In the genomic region with DNA sequence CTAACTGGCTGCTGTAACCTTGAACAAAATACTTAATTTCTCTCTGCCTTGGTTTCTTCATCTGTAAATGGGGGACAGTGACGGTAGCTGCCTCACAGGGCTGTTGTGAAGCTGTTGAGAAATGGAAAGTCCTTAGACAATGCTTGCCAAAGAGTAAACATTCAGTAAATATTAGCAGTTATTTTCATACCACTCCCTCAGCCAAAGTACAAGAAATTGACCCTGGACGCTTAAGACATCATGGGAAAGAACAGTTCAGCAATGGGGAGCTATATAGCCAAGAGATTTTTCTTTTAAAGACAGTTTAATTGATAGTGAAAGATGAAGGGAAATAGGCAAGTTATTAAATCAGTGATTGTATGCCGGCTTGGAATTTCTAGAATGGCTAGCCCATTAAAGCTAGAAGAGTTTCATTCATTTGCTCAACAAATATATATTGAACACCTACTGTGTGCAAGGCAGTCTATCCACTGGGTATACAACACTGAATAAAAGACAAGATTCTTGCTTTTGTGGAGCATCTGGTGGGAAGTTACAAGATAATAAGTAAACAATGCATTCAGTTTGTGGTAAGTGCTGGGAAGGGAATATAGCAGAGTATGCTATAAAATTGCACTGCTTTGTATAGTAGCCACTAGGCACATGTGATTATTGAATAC, we compare ENCODE assay signal across 18 cellular contexts. TPM values are rescaled to one million over a fixed set of nuclear protein-coding genes. Genes with fewer than 3 reads are reported as not detected.
DNase-seq lines count a peak whose midpoint lies in the region; ATAC-seq, FAIRE-seq and TF ChIP-seq lines count a peak whose summit lies in the region.
"Had no signal": no experiment of that assay in that cellular context is flagged by ENCODE, and none has a peak within 500 bp of the region (broad histone marks: within the 10 kb centered on the region; RNA-seq: fewer than 3 reads in every experiment).

No MANE protein-coding gene starts in this region.

- H3K4me1 Mint-ChIP-seq in activated naive CD4-positive, alpha-beta T cell treated with anti-CD3 and anti-CD28 coated beads, Interleukin-2, amount 10 ng/mL, durations not matched to agents 7 days and 5 days, result peaks cover 22% of the 10 kb centered on the region
- H3K4me1 Mint-ChIP-seq in endothelial cell (ENCODE audit: unreplicated experiment), result peaks cover 22% of the 10 kb centered on the region

- H2AFZ ChIP-seq in OCI-LY1 (ENCODE audit: low read length) (no peak overlapping the region), neuronal stem cell (ENCODE audit: low read length) (no peak overlapping the region)

- H2BK12ac ChIP-seq in neuronal stem cell (ENCODE audit: low read length), result no peak overlapping the region

- H2BK5ac ChIP-seq in neuronal stem cell (ENCODE audit: low read length), result no peak overlapping the region

- no peak for DNase-seq in activated naive CD4-positive, alpha-beta T cell treated with anti-CD3 and anti-CD28 coated beads, Interleukin-2, amount 10 ng/mL, durations not matched to agents 7 days and 5 days
- no peak for DNase-seq in activated naive CD4-positive, alpha-beta T cell treated with anti-CD3 and anti-CD28 coated beads, Interleukin-2, amount 50 U/mL, for 72 hours (ENCODE audit: low spot score in 2 of 2)
- DNase-seq in endothelial cell (ENCODE audit: low spot score), result no peak
- peak; percentile 62 for DNase-seq in small intestine
- no peak for DNase-seq in neuronal stem cell (ENCODE audit: low spot score)
- no peak for DNase-seq in DMS 273 treated with DMSO at 0.1 percent for 48 hours (lab: John Stamatoyannopoulos, UW)
- DNase-seq: activated CD4-positive, alpha-beta T cell treated with anti-CD3 and anti-CD28 coated beads, Interleukin-2, amount 10 ng/mL, durations not matched to agents 7 days and 5 days; foreskin fibroblast; GOT3; Kasumi-1; mucosa of descending colon; NCI-H1436 treated with DMSO at 0.1 percent for 48 hours; posterior cingulate gyrus; SHP77 had no signal

- no peaks in the 10 kb centered on the region for H3K9me3 Mint-ChIP-seq in activated naive CD4-positive, alpha-beta T cell treated with anti-CD3 and anti-CD28 coated beads, Interleukin-2, amount 10 ng/mL, durations not matched to agents 7 days and 5 days
- H3K9me3 Mint-ChIP-seq in activated naive CD4-positive, alpha-beta T cell treated with anti-CD3 and anti-CD28 coated beads, Interleukin-2, amount 50 U/mL, for 72 hours, result no peaks in the 10 kb centered on the region
- H3K9me3 Mint-ChIP-seq in endothelial cell (ENCODE audit: unreplicated experiment), result no peaks in the 10 kb centered on the region
- H3K9me3 Mint-ChIP-seq: activated CD4-positive, alpha-beta T cell treated with anti-CD3 and anti-CD28 coated beads, Interleukin-2, amount 10 ng/mL, durations not matched to agents 7 days and 5 days had no signal

- no peak overlapping the region for H2AK5ac ChIP-seq in neuronal stem cell (ENCODE audit: low read depth, low read length)

- H3K79me2 ChIP-seq in OCI-LY1 (ENCODE audit: insufficient read depth, low read length), result peaks cover 25% of the 10 kb centered on the region

- FAIRE-seq in small intestine (lab: Jason Lieb, UNC), result no peak
- FAIRE-seq: endometrium had no signal

- no peak overlapping the region for H3K18ac ChIP-seq in neuronal stem cell (ENCODE audit: low read length)

- no peak overlapping the region for H4K91ac ChIP-seq in neuronal stem cell (ENCODE audit: low read depth, low read length, poor library complexity)

- 17 to 40% (median 25%) methylated on average over 3 of the region's 3 CpGs for WGBS in small intestine, 3 donors
- no CpG with 5 or more reads among the region's 3 CpGs for WGBS in neuronal stem cell (ENCODE audit: extremely low coverage in 2 of 2, insufficient read length in 2 of 2, insufficient replicate concordance in 1 of 2), 2 donors

- peaks cover 8% of the 10 kb centered on the region; the same call in 1 of the 2 replicates for H3K36me3 ChIP-seq in OCI-LY1 (ENCODE audit: insufficient read depth, low read length)
- H3K36me3 ChIP-seq in small intestine (ENCODE audit: control insufficient read depth in 2 of 2, insufficient read depth in 2 of 2, low read length in 2 of 2), result peaks cover 0 to 2% of the 10 kb centered on the region in 2 donors
- peaks cover 0 to 3% of the 10 kb centered on the region in 2 donors for H3K36me3 ChIP-seq in neuronal stem cell (replicated peaks in 1 of 2; ENCODE audit: control insufficient read depth in 2 of 2, insufficient read depth in 2 of 2, low read length in 2 of 2)

- no peak overlapping the region for H3K23ac ChIP-seq in neuronal stem cell (ENCODE audit: low read depth, low read length, poor library complexity)

- H2BK120ac ChIP-seq in neuronal stem cell (ENCODE audit: low read depth, low read length), result no peak overlapping the region

- H3K36me3 Mint-ChIP-seq in activated naive CD4-positive, alpha-beta T cell treated with anti-CD3 and anti-CD28 coated beads, Interleukin-2, amount 10 ng/mL, durations not matched to agents 7 days and 5 days, result peaks cover 9% of the 10 kb centered on the region
- H3K36me3 Mint-ChIP-seq in activated naive CD4-positive, alpha-beta T cell treated with anti-CD3 and anti-CD28 coated beads, Interleukin-2, amount 50 U/mL, for 72 hours, result peaks cover 0 to 10% of the 10 kb centered on the region in 2 donors
- peaks cover 4% of the 10 kb centered on the region for H3K36me3 Mint-ChIP-seq in endothelial cell (ENCODE audit: low read depth, unreplicated experiment)

- no peaks in the 10 kb centered on the region for H3K9me2 ChIP-seq in OCI-LY1 (ENCODE audit: low read depth, low read length)

- H3K27ac Mint-ChIP-seq in activated naive CD4-positive, alpha-beta T cell treated with anti-CD3 and anti-CD28 coated beads, Interleukin-2, amount 10 ng/mL, durations not matched to agents 7 days and 5 days, result no peak overlapping the region
- H3K27ac Mint-ChIP-seq in activated naive CD4-positive, alpha-beta T cell treated with anti-CD3 and anti-CD28 coated beads, Interleukin-2, amount 50 U/mL, for 72 hours, result no peak overlapping the region
- H3K27ac Mint-ChIP-seq in endothelial cell (ENCODE audit: unreplicated experiment), result peak overlapping the region; percentile 58
- H3K27ac Mint-ChIP-seq: activated CD4-positive, alpha-beta T cell treated with anti-CD3 and anti-CD28 coated beads, Interleukin-2, amount 10 ng/mL, durations not matched to agents 7 days and 5 days had no signal

- H3K4me3 Mint-ChIP-seq in activated naive CD4-positive, alpha-beta T cell treated with anti-CD3 and anti-CD28 coated beads, Interleukin-2, amount 10 ng/mL, durations not matched to agents 7 days and 5 days, result peak overlapping the region; percentile 3
- peak overlapping the region; percentile 42 for H3K4me3 Mint-ChIP-seq in endothelial cell (ENCODE audit: unreplicated experiment)

- CTCF ChIA-PET in activated naive CD4-positive, alpha-beta T cell treated with anti-CD3 and anti-CD28 coated beads, Interleukin-2, amount 10 ng/mL, durations not matched to agents 7 days and 5 days (lab: Charles Lee), result interaction anchor here (0.7 to 1.1 kb wide), 2 partner anchors 9 to 325 kb away, joined by 3 to 4 read pairs; no protein-coding TSS in a partner anchor

- ATAC-seq in activated naive CD4-positive, alpha-beta T cell treated with anti-CD3 and anti-CD28 coated beads, Interleukin-2, amount 50 U/mL, for 72 hours, result no peak
- no peak for ATAC-seq in GM21723 (IDR thresholded peaks at IDR 0.05; ENCODE audit: unreplicated experiment)
- ATAC-seq: mucosa of descending colon had no signal

- H3K27me3 ChIP-seq in OCI-LY1 (ENCODE audit: insufficient read depth, low read length), result no peaks in the 10 kb centered on the region
- H3K27me3 ChIP-seq in small intestine (ENCODE audit: control insufficient read depth in 2 of 2, insufficient read depth in 2 of 2, low read length in 2 of 2), result no peaks in the 10 kb centered on the region
- no peaks in the 10 kb centered on the region for H3K27me3 ChIP-seq in neuronal stem cell (ENCODE audit: control insufficient read depth in 3 of 3, insufficient read depth in 3 of 3, low read depth in 1 of 3, low read length in 3 of 3)

- H3K14ac ChIP-seq in neuronal stem cell (ENCODE audit: low read length), result no peak overlapping the region

- H3K27me3 Mint-ChIP-seq in activated naive CD4-positive, alpha-beta T cell treated with anti-CD3 and anti-CD28 coated beads, Interleukin-2, amount 10 ng/mL, durations not matched to agents 7 days and 5 days, result no peaks in the 10 kb centered on the region
- peaks cover 8% of the 10 kb centered on the region for H3K27me3 Mint-ChIP-seq in endothelial cell (ENCODE audit: unreplicated experiment)

- H4K8ac ChIP-seq in neuronal stem cell (ENCODE audit: low read depth, low read length), result no peak overlapping the region

- H3K4ac ChIP-seq in neuronal stem cell (ENCODE audit: low read length), result no peak overlapping the region

- H3K27ac ChIP-seq in OCI-LY1 (ENCODE audit: low read depth, low read length, poor library complexity, severe bottlenecking) (no peak overlapping the region), small intestine (ENCODE audit: low read depth in 1 of 2, low read length in 1 of 2) (no peak overlapping the region), neuronal stem cell (replicated peaks; ENCODE audit: low read length) (no peak overlapping the region)
- H3K27ac ChIP-seq: HL-60 had no signal

- no peaks in the 10 kb centered on the region for H4K20me1 ChIP-seq in OCI-LY1 (ENCODE audit: insufficient read depth, low read length)

- peaks cover 2% of the 10 kb centered on the region for H3K79me1 ChIP-seq in neuronal stem cell (ENCODE audit: low read depth, low read length)

- no peak for TF ChIP-seq CTCF in OCI-LY1 (IDR thresholded peaks at IDR 0.05; ENCODE audit: low read length)
- TF ChIP-seq CTCF in endothelial cell (IDR thresholded peaks at IDR 0.05; ENCODE audit: unreplicated experiment), result no peak

- no peaks in the 10 kb centered on the region for H3K9me3 ChIP-seq in OCI-LY1 (ENCODE audit: low read length)
- no peaks in the 10 kb centered on the region for H3K9me3 ChIP-seq in small intestine (ENCODE audit: control insufficient read depth, low read depth)
- H3K9me3 ChIP-seq in neuronal stem cell (replicated peaks in 1 of 2; ENCODE audit: control insufficient read depth in 2 of 2, insufficient read depth in 1 of 2, low read depth in 1 of 2, low read length in 2 of 2), result no peaks in the 10 kb centered on the region
- H3K9me3 ChIP-seq: mucosa of descending colon had no signal

- H3K4me3 ChIP-seq in OCI-LY1 (ENCODE audit: low read depth, low read length, poor library complexity, severe bottlenecking), result no peak overlapping the region
- H3K4me3 ChIP-seq in small intestine (ENCODE audit: low read depth in 1 of 2, low read length in 2 of 2), result no peak overlapping the region
- H3K4me3 ChIP-seq in neuronal stem cell (ENCODE audit: low read length in 2 of 2), result no peak overlapping the region
- H3K4me3 ChIP-seq: mucosa of descending colon had no signal

- H3K9ac ChIP-seq in OCI-LY1 (ENCODE audit: low read length), result no peak overlapping the region; the same call in 1 of the 2 replicates
- no peak overlapping the region for H3K9ac ChIP-seq in neuronal stem cell (ENCODE audit: low read depth, low read length, poor library complexity)

- peak overlapping the region; percentile 21; the same call in 1 of the 2 replicates for H3K4me2 ChIP-seq in OCI-LY1 (ENCODE audit: low read length)
- no peak overlapping the region for H3K4me2 ChIP-seq in neuronal stem cell (ENCODE audit: insufficient read depth, low read length, poor library complexity, severe bottlenecking)

- no peak overlapping the region for H2BK15ac ChIP-seq in neuronal stem cell (ENCODE audit: low read length)

- H3K4me1 ChIP-seq in OCI-LY1 (ENCODE audit: insufficient read depth, low read length, severe bottlenecking) (peaks cover 33% of the 10 kb centered on the region), small intestine (ENCODE audit: control insufficient read depth in 2 of 2, insufficient read depth in 1 of 2, low read depth in 1 of 2, low read length in 1 of 2) (peaks cover 2 to 12% of the 10 kb centered on the region in 2 donors), neuronal stem cell (ENCODE audit: control insufficient read depth in 2 of 2, insufficient read depth in 1 of 2, low read depth in 1 of 2, low read length in 2 of 2) (peaks cover 0 to 2% of the 10 kb centered on the region in 2 donors)

- H3F3A ChIP-seq in OCI-LY1 (ENCODE audit: insufficient read depth, low read length), result no peaks in the 10 kb centered on the region

RNA-seq across cellular contexts. Expression of a gene that starts 2.0 kb away (rescaled TPM):
- total RNA-seq in activated naive CD4-positive, alpha-beta T cell treated with anti-CD3 and anti-CD28 coated beads, Interleukin-2, amount 50 U/mL, for 72 hours, result 10 to 100 TPM; 68.9 to 79.4 TPM
- 84.8 TPM for total RNA-seq in endothelial cell (ENCODE audit: unreplicated experiment)
- polyA plus RNA-seq in small intestine, result 10 to 100 TPM; 36.2 to 66.5 (median 55.5) TPM
- polyA plus RNA-seq in neuronal stem cell (2013, experiment 1 of 2), result 106 TPM
- polyA plus RNA-seq in neuronal stem cell (2013, experiment 2 of 2), result 108 TPM
